Comparison of ENCODE assay signal across 8 cellular contexts in the genomic region with DNA sequence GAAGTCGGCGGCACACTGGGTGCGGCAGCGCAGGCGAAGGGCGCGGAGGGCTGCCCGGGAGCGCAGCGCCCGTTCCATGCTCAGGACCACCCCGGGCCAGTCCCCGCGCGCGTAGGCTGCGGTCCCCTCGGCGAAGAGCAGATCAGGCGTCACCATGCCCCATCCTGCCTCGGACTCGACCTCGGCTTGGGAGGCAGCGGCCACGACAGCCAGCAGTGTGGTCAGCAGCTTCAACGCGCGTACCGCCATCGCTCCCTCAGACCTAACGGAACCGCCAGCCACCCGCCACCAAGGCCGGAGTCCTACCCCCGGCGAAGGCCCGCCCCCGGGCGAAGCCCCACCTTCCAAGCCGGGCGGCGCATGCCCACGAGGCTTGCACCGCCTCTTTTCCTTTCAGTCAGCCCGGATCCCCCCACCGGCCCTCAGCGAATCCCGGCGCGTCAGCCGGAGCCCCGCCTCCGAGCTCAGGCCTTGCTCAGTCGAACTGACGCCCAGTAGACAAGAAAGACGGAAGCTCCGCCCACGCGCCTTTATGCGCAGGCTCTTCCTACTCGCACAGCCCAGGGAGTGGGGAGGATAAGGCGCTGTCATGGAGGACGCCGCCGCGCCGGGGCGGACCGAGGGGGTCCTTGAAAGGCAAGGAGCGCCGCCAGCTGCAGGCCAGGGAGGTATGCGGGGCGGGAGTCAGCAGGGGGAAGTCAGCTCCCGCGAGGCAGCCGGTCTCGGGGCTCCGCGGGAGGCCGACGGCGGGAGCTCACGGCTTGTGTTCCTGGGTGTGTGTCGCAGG.
DNase-seq lines count a peak whose midpoint lies in the region; ATAC-seq lines count a peak whose summit lies in the region.

A gene (plus strand): TSS at position 527 of the 787 bp plus-strand sequence. CDS start 63 bp downstream, at position 590.
A gene with protein sequence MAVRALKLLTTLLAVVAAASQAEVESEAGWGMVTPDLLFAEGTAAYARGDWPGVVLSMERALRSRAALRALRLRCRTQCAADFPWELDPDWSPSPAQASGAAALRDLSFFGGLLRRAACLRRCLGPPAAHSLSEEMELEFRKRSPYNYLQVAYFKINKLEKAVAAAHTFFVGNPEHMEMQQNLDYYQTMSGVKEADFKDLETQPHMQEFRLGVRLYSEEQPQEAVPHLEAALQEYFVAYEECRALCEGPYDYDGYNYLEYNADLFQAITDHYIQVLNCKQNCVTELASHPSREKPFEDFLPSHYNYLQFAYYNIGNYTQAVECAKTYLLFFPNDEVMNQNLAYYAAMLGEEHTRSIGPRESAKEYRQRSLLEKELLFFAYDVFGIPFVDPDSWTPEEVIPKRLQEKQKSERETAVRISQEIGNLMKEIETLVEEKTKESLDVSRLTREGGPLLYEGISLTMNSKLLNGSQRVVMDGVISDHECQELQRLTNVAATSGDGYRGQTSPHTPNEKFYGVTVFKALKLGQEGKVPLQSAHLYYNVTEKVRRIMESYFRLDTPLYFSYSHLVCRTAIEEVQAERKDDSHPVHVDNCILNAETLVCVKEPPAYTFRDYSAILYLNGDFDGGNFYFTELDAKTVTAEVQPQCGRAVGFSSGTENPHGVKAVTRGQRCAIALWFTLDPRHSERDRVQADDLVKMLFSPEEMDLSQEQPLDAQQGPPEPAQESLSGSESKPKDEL (minus strand): TSS at position 306 of the 787 bp plus-strand sequence. CDS start 57 bp downstream, at position 249.

- ATAC-seq in GM19043 (IDR thresholded peaks at IDR 0.05; ENCODE audit: low read depth, unreplicated experiment) (peak; percentile 93), HG03354 (IDR thresholded peaks at IDR 0.05; ENCODE audit: poor library complexity, severe bottlenecking, unreplicated experiment) (peak; percentile 89)
- ATAC-seq in activated CD4-positive, CD25-positive, alpha-beta regulatory T cell treated with anti-CD3 and anti-CD28 coated beads, Interleukin-2, amount 50 U/mL, for 24 hours = peak; percentile 93 to 94

- DNase-seq in AML-193 (lab: John Stamatoyannopoulos, UW) (peak; percentile 97), NCI-H446 (lab: John Stamatoyannopoulos, UW) (peak; percentile 99 to 100), cerebellar cortex (ENCODE audit: low spot score) (peak; percentile 100), islet precursor cell (peak; percentile 100)
- DNase-seq in stimulated activated CD4-positive, alpha-beta T cell treated with anti-CD3 and anti-CD28 coated beads, Interleukin-12 subunit alpha, Interleukin-12 subunit beta, amount 100 ng/mL, for 4 hours = peak; percentile 99

Comparison
In these comparisons a context has a peak if more than half of its experiments do, and no peak if none do; other contexts are left out.
1. Peak in every context shown above with its lines: DNase-seq and ATAC-seq.